9 cellular contexts compared by ENCODE assay signal in genomic region chr1:223244366-223245103, GRCh38.
DNase-seq lines count a peak whose midpoint lies in the region; ATAC-seq and TF ChIP-seq lines count a peak whose summit lies in the region.
"Had no signal": no experiment of that assay in that cellular context is flagged by ENCODE, and none has a peak within 500 bp of the region (broad histone marks: within the 10 kb centered on the region; RNA-seq: fewer than 3 reads in every experiment).

No MANE protein-coding gene starts in this region.

- peak; percentile 14 for TF ChIP-seq CTCF in CD4-positive, alpha-beta T cell (IDR thresholded peaks at IDR 0.05)
- no peak for TF ChIP-seq CTCF in colonic mucosa (IDR thresholded peaks at IDR 0.05)

- no peak overlapping the region for H3K27ac ChIP-seq in CD4-positive, alpha-beta T cell (ENCODE audit: low read depth, low read length)
- no peak overlapping the region for H3K27ac ChIP-seq in colonic mucosa
- H3K27ac ChIP-seq: parathyroid adenoma had no signal

- no peak overlapping the region for H3K4me3 ChIP-seq in colonic mucosa

- ATAC-seq in CD4-positive, alpha-beta T cell (ENCODE audit: poor library complexity), result peak; percentile 24

- POLR2A ChIA-PET in CD4-positive, alpha-beta T cell (lab: Charles Lee), result interaction anchor here (1.7 kb wide), 1 partner anchor 111 kb away, joined by 5 read pairs; no protein-coding TSS in a partner anchor

- no peaks in the 10 kb centered on the region for H3K4me1 ChIP-seq in colonic mucosa
- H3K4me1 ChIP-seq: parathyroid adenoma had no signal

- H3K27ac Mint-ChIP-seq in CD4-positive, alpha-beta T cell, result peak overlapping the region; percentile 6

- H3K9me3 Mint-ChIP-seq in CD4-positive, alpha-beta T cell, result no peaks in the 10 kb centered on the region

- intact Hi-C loops in CD4-positive, alpha-beta T cell (cut with DNase I, micrococcal nuclease), result loop anchor here (2.0 to 10.0 kb wide), 2 partner anchors 110 to 120 kb away; partner anchors contain the start of gene SUSD4 (in 1 of the 2)
- intact Hi-C loops in colonic mucosa (cut with DNase I), result no loop called here

- no peak overlapping the region for H3K9ac ChIP-seq in colonic mucosa (ENCODE audit: low read depth in 2 of 2, low read length in 2 of 2)
- H3K9ac ChIP-seq: parathyroid adenoma had no signal

- no peaks in the 10 kb centered on the region for H3K27me3 Mint-ChIP-seq in CD4-positive, alpha-beta T cell

- H3K9me3 ChIP-seq in CD4-positive, alpha-beta T cell (ENCODE audit: control insufficient read depth, low read length), result no peaks in the 10 kb centered on the region
- no peaks in the 10 kb centered on the region for H3K9me3 ChIP-seq in colonic mucosa

- no peaks in the 10 kb centered on the region for H3K36me3 ChIP-seq in colonic mucosa

- no peaks in the 10 kb centered on the region for H3K27me3 ChIP-seq in CD4-positive, alpha-beta T cell (ENCODE audit: control insufficient read depth, insufficient read depth, low read length)
- H3K27me3 ChIP-seq in colonic mucosa, result no peaks in the 10 kb centered on the region

- DNase-seq in CD4-positive, alpha-beta T cell, result peak in 2 of 10 experiments; percentile 14 to 17
- DNase-seq in GM19240 (ENCODE audit: insufficient read length, low spot score), result peak; percentile 4
- peak; percentile 10 for DNase-seq in NCI-H1694 treated with DMSO at 0.1 percent for 48 hours (lab: John Stamatoyannopoulos, UW)
- peak; percentile 23 for DNase-seq in fibroblast of peridontal ligament (ENCODE audit: extremely low read depth)
- no peak for DNase-seq in cerebellum (ENCODE audit: low spot score)
- DNase-seq in NCI-H510A treated with DMSO at 0.1 percent for 48 hours (lab: John Stamatoyannopoulos, UW), result no peak
- DNase-seq in colonic mucosa, result no peak
- no peak for DNase-seq in COR-L47 (lab: John Stamatoyannopoulos, UW)

- CTCF ChIA-PET in CD4-positive, alpha-beta T cell (lab: Charles Lee), result interaction anchor here (1.1 kb wide), 1 partner anchor 111 kb away, joined by 3 read pairs; no protein-coding TSS in a partner anchor

- peaks cover 73% of the 10 kb centered on the region for H3K4me1 Mint-ChIP-seq in CD4-positive, alpha-beta T cell (ENCODE audit: low read depth)

- H3K36me3 Mint-ChIP-seq in CD4-positive, alpha-beta T cell (ENCODE audit: low read depth), result no peaks in the 10 kb centered on the region

- H3K4me3 Mint-ChIP-seq in CD4-positive, alpha-beta T cell, result no peak overlapping the region

Comparison
In these comparisons a context has a peak if more than half of its experiments do, and no peak if none do; other contexts are left out.
1. DNase-seq: peak in GM19240 (single experiment), NCI-H1694 treated with DMSO at 0.1 percent for 48 hours (single experiment) and fibroblast of peridontal ligament (single experiment); none in cerebellum (single experiment), NCI-H510A treated with DMSO at 0.1 percent for 48 hours (single experiment), colonic mucosa (single experiment) and COR-L47 (single experiment).